In genomic region chr20:59743767-59744485, GRCh38 we compare ENCODE assay signal across 1 cellular context.
TF ChIP-seq lines count a peak whose summit lies in the region.

No MANE protein-coding gene starts in this region.

TF ChIP-seq in K562, 482 proteins besides CTCF, POLR2A, EP300 and RAD21 (continued from another document):
- TF ChIP-seq, protein P1, sequence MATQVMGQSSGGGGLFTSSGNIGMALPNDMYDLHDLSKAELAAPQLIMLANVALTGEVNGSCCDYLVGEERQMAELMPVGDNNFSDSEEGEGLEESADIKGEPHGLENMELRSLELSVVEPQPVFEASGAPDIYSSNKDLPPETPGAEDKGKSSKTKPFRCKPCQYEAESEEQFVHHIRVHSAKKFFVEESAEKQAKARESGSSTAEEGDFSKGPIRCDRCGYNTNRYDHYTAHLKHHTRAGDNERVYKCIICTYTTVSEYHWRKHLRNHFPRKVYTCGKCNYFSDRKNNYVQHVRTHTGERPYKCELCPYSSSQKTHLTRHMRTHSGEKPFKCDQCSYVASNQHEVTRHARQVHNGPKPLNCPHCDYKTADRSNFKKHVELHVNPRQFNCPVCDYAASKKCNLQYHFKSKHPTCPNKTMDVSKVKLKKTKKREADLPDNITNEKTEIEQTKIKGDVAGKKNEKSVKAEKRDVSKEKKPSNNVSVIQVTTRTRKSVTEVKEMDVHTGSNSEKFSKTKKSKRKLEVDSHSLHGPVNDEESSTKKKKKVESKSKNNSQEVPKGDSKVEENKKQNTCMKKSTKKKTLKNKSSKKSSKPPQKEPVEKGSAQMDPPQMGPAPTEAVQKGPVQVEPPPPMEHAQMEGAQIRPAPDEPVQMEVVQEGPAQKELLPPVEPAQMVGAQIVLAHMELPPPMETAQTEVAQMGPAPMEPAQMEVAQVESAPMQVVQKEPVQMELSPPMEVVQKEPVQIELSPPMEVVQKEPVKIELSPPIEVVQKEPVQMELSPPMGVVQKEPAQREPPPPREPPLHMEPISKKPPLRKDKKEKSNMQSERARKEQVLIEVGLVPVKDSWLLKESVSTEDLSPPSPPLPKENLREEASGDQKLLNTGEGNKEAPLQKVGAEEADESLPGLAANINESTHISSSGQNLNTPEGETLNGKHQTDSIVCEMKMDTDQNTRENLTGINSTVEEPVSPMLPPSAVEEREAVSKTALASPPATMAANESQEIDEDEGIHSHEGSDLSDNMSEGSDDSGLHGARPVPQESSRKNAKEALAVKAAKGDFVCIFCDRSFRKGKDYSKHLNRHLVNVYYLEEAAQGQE (CRISPR knock-in tag; IDR thresholded peaks at IDR 0.05; ENCODE audit: low read depth) = no peak
- no peak for TF ChIP-seq HINFP (tag; conservative IDR thresholded peaks at IDR 0.05; ENCODE audit: low read depth)
- no peak for TF ChIP-seq MXI1 (IDR thresholded peaks at IDR 0.05; ENCODE audit: low read depth, low read length)
- TF ChIP-seq, protein P2, sequence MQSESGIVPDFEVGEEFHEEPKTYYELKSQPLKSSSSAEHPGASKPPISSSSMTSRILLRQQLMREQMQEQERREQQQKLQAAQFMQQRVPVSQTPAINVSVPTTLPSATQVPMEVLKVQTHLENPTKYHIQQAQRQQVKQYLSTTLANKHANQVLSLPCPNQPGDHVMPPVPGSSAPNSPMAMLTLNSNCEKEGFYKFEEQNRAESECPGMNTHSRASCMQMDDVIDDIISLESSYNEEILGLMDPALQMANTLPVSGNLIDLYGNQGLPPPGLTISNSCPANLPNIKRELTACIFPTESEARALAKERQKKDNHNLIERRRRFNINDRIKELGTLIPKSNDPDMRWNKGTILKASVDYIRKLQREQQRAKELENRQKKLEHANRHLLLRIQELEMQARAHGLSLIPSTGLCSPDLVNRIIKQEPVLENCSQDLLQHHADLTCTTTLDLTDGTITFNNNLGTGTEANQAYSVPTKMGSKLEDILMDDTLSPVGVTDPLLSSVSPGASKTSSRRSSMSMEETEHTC (IDR thresholded peaks at IDR 0.05) = no peak
- no peak for TF ChIP-seq PTTG1 (tag; IDR thresholded peaks at IDR 0.05; ENCODE audit: low read depth)
- no peak for TF ChIP-seq UBTF (IDR thresholded peaks at IDR 0.05; ENCODE audit: borderline replicate concordance in 1 of 2, low read depth in 2 of 2, low read length in 2 of 2)
TF ChIP-seq in K562: peak in this region for 0.
